In the genomic region with DNA sequence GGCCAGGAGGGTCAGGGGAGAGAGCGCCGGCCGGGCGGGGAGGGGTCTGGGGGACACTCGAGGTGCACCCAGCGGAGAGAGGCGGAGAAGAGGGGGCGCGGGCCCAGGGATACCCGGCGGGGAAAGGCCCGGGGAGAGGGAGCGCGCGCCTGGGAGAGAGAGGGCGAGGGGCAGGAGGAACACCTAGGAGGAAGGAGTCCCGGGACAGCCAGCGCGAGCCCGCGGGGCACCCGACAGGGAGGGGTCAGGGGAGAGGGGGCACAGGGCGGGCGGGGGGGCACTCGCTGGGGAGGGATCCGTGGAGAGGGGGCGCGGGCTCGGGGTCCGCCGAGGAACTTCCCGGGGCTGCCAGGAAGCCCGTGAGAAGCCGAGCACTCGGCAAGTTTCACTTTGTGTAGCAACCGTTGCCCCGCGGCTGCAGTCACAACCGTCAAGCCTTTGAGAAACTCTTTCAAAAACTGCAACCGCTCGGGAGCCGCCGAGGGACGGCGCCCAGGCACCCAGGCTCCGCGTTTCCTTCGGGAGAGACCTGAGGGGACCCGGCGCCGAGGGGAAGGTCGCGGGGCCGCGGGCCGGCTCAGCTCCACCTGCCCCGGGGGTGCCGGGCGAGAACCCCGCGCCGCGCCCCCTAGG, we compare ENCODE assay signal across 8 cellular contexts. TPM values are rescaled to one million over a fixed set of nuclear protein-coding genes. Genes with fewer than 3 reads are reported as not detected.
DNase-seq lines count a peak whose midpoint lies in the region; ATAC-seq, FAIRE-seq and TF ChIP-seq lines count a peak whose summit lies in the region.

No MANE protein-coding gene starts in this region.

- no peak for TF ChIP-seq EP300 in H1 (IDR thresholded peaks at IDR 0.05; ENCODE audit: borderline replicate concordance in 1 of 2, low read depth in 2 of 2, low read length in 2 of 2)

- peak in 1 of 2 experiments; percentile 50; a peak in 1 of 3 replicates for TF ChIP-seq POLR2A in H1 (IDR thresholded peaks at IDR 0.05; ENCODE audit: control extremely low read depth in 1 of 2, low read depth in 2 of 2, low read length in 2 of 2)

- peak overlapping the region; percentile 66 to 89 (median 75); a peak in 6 of 7 replicates for H3K9ac ChIP-seq in H1 (replicated peaks in 1 of 4; ENCODE audit: extremely low read depth in 1 of 4, low read depth in 3 of 4, low read length in 3 of 4)

- no peak overlapping the region for H2BK15ac ChIP-seq in H1 (ENCODE audit: low read length)

- H2AK5ac ChIP-seq in H1 (ENCODE audit: low read depth, low read length): no peak overlapping the region

- peak overlapping the region; percentile 83 for H3K18ac ChIP-seq in H1 (ENCODE audit: extremely low read depth, low read length)

- H3K23ac ChIP-seq in H1 (ENCODE audit: insufficient read length): no peak overlapping the region

- no peaks in the 10 kb centered on the region for H3K79me1 ChIP-seq in H1 (ENCODE audit: low read depth, low read length)

- H3K4me2 ChIP-seq in H1 (ENCODE audit: insufficient read depth in 1 of 2, low read depth in 2 of 2, low read length in 2 of 2): peak overlapping the region in 1 of 2 experiments; percentile 57; a peak in 3 of 4 replicates

- CTCF ChIA-PET in H1 (lab: Charles Lee; ENCODE audit: partially characterized antibody): interaction anchor here (1.2 to 1.3 kb wide), 2 partner anchors 14 to 22 kb away, joined by 3 to 4 read pairs; no protein-coding TSS in a partner anchor

- H2BK12ac ChIP-seq in H1 (ENCODE audit: low read depth, low read length): no peak overlapping the region

- H3K79me2 ChIP-seq in H1 (ENCODE audit: control insufficient read depth in 1 of 2, insufficient read depth in 2 of 2, low read length in 2 of 2): peaks cover 35 to 45% of the 10 kb centered on the region in 2 experiments

- H3K27me3 ChIP-seq in H1 (replicated peaks in 1 of 4; ENCODE audit: control insufficient read depth in 3 of 4, extremely low read depth in 1 of 4, insufficient read depth in 3 of 4, low read length in 3 of 4): peaks cover 0 to 7% (median 5%) of the 10 kb centered on the region in 4 experiments; a peak in 5 of 7 replicates

- no peak for TF ChIP-seq CTCF in H1 (IDR thresholded peaks at IDR 0.05; ENCODE audit: control extremely low read depth in 1 of 3, insufficient read depth in 1 of 3, low read depth in 1 of 3, low read length in 3 of 3)

- WGBS in H1 (ENCODE audit: extremely low coverage in 1 of 2, insufficient coverage in 1 of 2, insufficient read length in 1 of 2, insufficient replicate concordance in 2 of 2, low coverage in 1 of 2, low lambda C conversion rate in 2 of 2, missing lambda C conversion rate in 1 of 2), 2 experiments: 10% methylated on average over 2 of the region's 63 CpGs; no CpG with 5 or more reads in 1 of the 2 experiments
- WGBS in mesodermal cell (ENCODE audit: insufficient coverage in 2 of 2), 2 experiments: 0% methylated on average over 37 to 54 of the region's 63 CpGs

- H3K9me3 ChIP-seq in H1 (ENCODE audit: insufficient read depth in 2 of 2, low read depth in 1 of 2, low read length in 1 of 2): peaks cover 2 to 7% of the 10 kb centered on the region in 2 experiments; a peak in 3 of 4 replicates
- H3K9me3 ChIP-seq in mesodermal cell (ENCODE audit: control insufficient read depth, low read length): no peaks in the 10 kb centered on the region

- peaks cover 31 to 32% of the 10 kb centered on the region in 2 experiments for H4K20me1 ChIP-seq in H1 (replicated peaks in 1 of 2; ENCODE audit: control insufficient read depth in 1 of 2, insufficient read depth in 2 of 2, low read length in 2 of 2)

- no peak for FAIRE-seq in H1 (lab: Jason Lieb, UNC)

- no peak overlapping the region for H2BK120ac ChIP-seq in H1 (replicated peaks; ENCODE audit: low read depth, low read length)

- H2BK20ac ChIP-seq in H1 (ENCODE audit: low read length): no peak overlapping the region

- H4K5ac ChIP-seq in H1 (ENCODE audit: insufficient read length, low read depth, low read length): peak overlapping the region; percentile 44

- peak overlapping the region; percentile 92; the same call in 1 of the 2 replicates for H4K8ac ChIP-seq in H1 (ENCODE audit: extremely low read depth, insufficient read depth, low read length)

- DNase-seq in NK-92 treated with Interleukin-12 subunit alpha and Interleukin-12 subunit beta, amount 100 ng/mL, for 24 hours (lab: John Stamatoyannopoulos, UW): peak; percentile 71
- DNase-seq in NK-92 (lab: John Stamatoyannopoulos, UW; ENCODE audit: unreplicated experiment): no peak
- DNase-seq in NCI-H526 (lab: John Stamatoyannopoulos, UW): peak; percentile 42 to 82
- peak; percentile 89 for DNase-seq in activated CD8-positive, alpha-beta memory T cell treated with anti-CD3 and anti-CD28 coated beads for 24 hours
- DNase-seq in H1 (ENCODE audit: low read depth in 1 of 2, low spot score in 2 of 2): peak in 1 of 2 experiments; percentile 80
- DNase-seq in stimulated activated CD8-positive, alpha-beta memory T cell treated with anti-CD3 and anti-CD28 coated beads, Interleukin-2, amount 100 ng/mL, for 48 hours (ENCODE audit: low read depth in 2 of 2): peak; percentile 55 to 59

- H3K27ac ChIP-seq in H1 (ENCODE audit: low read depth, low read length) (peak overlapping the region; percentile 52; the same call in 1 of the 2 replicates), mesodermal cell (ENCODE audit: low read depth, low read length, severe bottlenecking) (peak overlapping the region; percentile 49)

- H3K36me3 ChIP-seq in H1 (ENCODE audit: control insufficient read depth in 2 of 4, insufficient read depth in 4 of 4, low read length in 3 of 4) (peaks cover under 1 to 35% (median 13%) of the 10 kb centered on the region in 4 experiments; a peak in 7 of 8 replicates), mesodermal cell (ENCODE audit: control insufficient read depth, insufficient read depth, low read length) (peaks cover 27% of the 10 kb centered on the region)

- H3K4ac ChIP-seq in H1 (replicated peaks; ENCODE audit: insufficient read length, low read depth, low read length): no peak overlapping the region

- no peak overlapping the region for H2AFZ ChIP-seq in H1 (ENCODE audit: low read length)

- H3K4me1 ChIP-seq in H1 (replicated peaks in 1 of 4; ENCODE audit: control insufficient read depth in 3 of 4, insufficient read depth in 4 of 4, low read length in 3 of 4) (peaks cover 7 to 14% (median 10%) of the 10 kb centered on the region in 4 experiments), mesodermal cell (ENCODE audit: control insufficient read depth, insufficient read depth, low read length, poor library complexity, severe bottlenecking) (peaks cover 18% of the 10 kb centered on the region)

- H3K23me2 ChIP-seq in H1 (ENCODE audit: low read depth, low read length): peaks cover 7% of the 10 kb centered on the region

- POLR2A ChIA-PET in H1 (lab: Charles Lee; ENCODE audit: partially characterized antibody): interaction anchor here (1.0 to 2.9 kb wide), 17 partner anchors 8 to 153 kb away, joined by 3 to 34 read pairs (median 4); no protein-coding TSS in a partner anchor

- no peak overlapping the region for H3K14ac ChIP-seq in H1 (ENCODE audit: insufficient read length)

- no peak overlapping the region for H4K91ac ChIP-seq in H1 (replicated peaks; ENCODE audit: insufficient read length, low read length)

- H2BK5ac ChIP-seq in H1 (ENCODE audit: low read depth, low read length): no peak overlapping the region

- H3K4me3 ChIP-seq in H1 (ENCODE audit: extremely low read depth in 1 of 4, insufficient read depth in 2 of 4, low read depth in 3 of 4, low read length in 4 of 4): peak overlapping the region; percentile 69 to 88 (median 78)
- peak overlapping the region; percentile 78 for H3K4me3 ChIP-seq in mesodermal cell (ENCODE audit: extremely low read depth, insufficient read depth, low read length, poor library complexity, severe bottlenecking)

- no peak for TF ChIP-seq RAD21 in H1 (IDR thresholded peaks at IDR 0.05 in 1 of 2, conservative IDR thresholded peaks at IDR 0.05 in 1 of 2; ENCODE audit: low read depth in 2 of 2, low read length in 2 of 2)

- peak; percentile 26 for ATAC-seq in HG02885 (IDR thresholded peaks at IDR 0.05; ENCODE audit: poor library complexity, unreplicated experiment)

- H3K56ac ChIP-seq in H1 (replicated peaks; ENCODE audit: insufficient read length, low read depth, low read length): peak overlapping the region; percentile 22

TF ChIP-seq in H1, 55 proteins besides CTCF, POLR2A, EP300 and RAD21:
- TF ChIP-seq SIN3A (conservative IDR thresholded peaks at IDR 0.05 in 1 of 2, IDR thresholded peaks at IDR 0.05 in 1 of 2; ENCODE audit: low read depth in 1 of 2, low read length in 2 of 2) (peak in 1 of 2 experiments; percentile 44; a peak in 2 of 4 replicates), CEBPB (IDR thresholded peaks at IDR 0.05; ENCODE audit: low read depth, low read length) (no peak), TBP (IDR thresholded peaks at IDR 0.05; ENCODE audit: low read depth, low read length) (no peak), TAF7 (optimal IDR thresholded peaks at IDR 0.05; ENCODE audit: borderline replicate concordance, low read depth, low read length) (peak; percentile 5), MAFK (IDR thresholded peaks at IDR 0.05; ENCODE audit: low read depth, low read length) (no peak), SP1 (IDR thresholded peaks at IDR 0.05; ENCODE audit: low read depth, low read length) (no peak), SUZ12 (IDR thresholded peaks at IDR 0.05; ENCODE audit: low read length) (no peak), NRF1 (IDR thresholded peaks at IDR 0.05; ENCODE audit: low read depth, low read length) (no peak), POU5F1 (IDR thresholded peaks at IDR 0.05; ENCODE audit: low read depth, low read length) (no peak), TCF12 (IDR thresholded peaks at IDR 0.05; ENCODE audit: low read depth, low read length) (no peak), SRF (IDR thresholded peaks at IDR 0.05; ENCODE audit: low read depth, low read length) (no peak)

RNA-seq across cellular contexts. Expression of gene EZR, which starts 0.5 kb away (rescaled TPM):
- 286 and 287 TPM in 2 replicates for total RNA-seq in H1 (2021; fragmentation: NEBNext Ultra II Directional; extraction: Animal tissue kit (Norgen Biotek cat#: 25700))
- polyA plus RNA-seq in H1 (2011; rRNA removed): 122 and 138 TPM in 2 replicates
- polyA plus RNA-seq in H1 (2011; cell fraction: cytosol; rRNA removed): 180 TPM
- polyA plus RNA-seq in H1 (2011; cell fraction: nucleus; rRNA removed): 214 TPM
- 182 to 212 TPM (median 197 TPM) in 4 replicates for polyA plus RNA-seq in H1 (2012, experiment 1 of 2)
- 94.1 TPM for polyA plus RNA-seq in H1 (2012, experiment 2 of 2)
- 180 TPM for polyA plus RNA-seq in H1 (2013, experiment 1 of 2)
- polyA plus RNA-seq in H1 (2013, experiment 2 of 2): 182 TPM
- 153 and 157 TPM in 2 replicates for polyA minus RNA-seq in H1 (2011; rRNA and poly(A)+ RNA removed)
- 91.7 TPM for polyA minus RNA-seq in H1 (2011; cell fraction: cytosol; rRNA and poly(A)+ RNA removed)
- polyA minus RNA-seq in H1 (2011; cell fraction: nucleus; rRNA and poly(A)+ RNA removed): 77.4 TPM
- polyA plus RNA-seq in mesodermal cell (2013, experiment 1 of 2): 95.8 TPM
- polyA plus RNA-seq in mesodermal cell (2013, experiment 2 of 2): 98.4 TPM
